ENCODE assay signal across 23 cellular contexts in the genomic region with DNA sequence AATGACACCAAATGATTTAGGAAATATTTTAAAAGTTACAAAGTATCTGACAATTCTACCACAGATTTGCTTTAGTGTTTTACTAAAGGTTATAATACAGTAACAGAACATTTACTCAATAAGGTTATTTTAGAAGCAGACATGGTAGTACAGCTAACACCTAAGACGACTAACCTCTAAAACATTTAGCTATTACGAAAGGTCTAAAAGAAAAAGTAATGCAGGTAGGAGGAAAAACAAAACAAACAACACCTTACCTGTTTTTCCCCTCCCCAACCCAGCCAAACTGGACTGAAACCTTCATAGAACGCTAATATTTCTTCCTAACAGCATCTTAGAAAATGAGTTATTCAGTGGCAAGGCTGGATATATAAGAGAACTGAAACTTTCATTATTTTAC.
DNase-seq lines count a peak whose midpoint lies in the region; ATAC-seq, FAIRE-seq and TF ChIP-seq lines count a peak whose summit lies in the region.
"Had no signal": no experiment of that assay in that cellular context is flagged by ENCODE, and none has a peak within 500 bp of the region (broad histone marks: within the 10 kb centered on the region; RNA-seq: fewer than 3 reads in every experiment).

No MANE protein-coding gene starts in this region.

- no peaks in the 10 kb centered on the region for H3K9me3 Mint-ChIP-seq in MCF 10A (ENCODE audit: unreplicated experiment)
- no peaks in the 10 kb centered on the region for H3K9me3 Mint-ChIP-seq in CD8-positive, alpha-beta T cell
- H3K9me3 Mint-ChIP-seq: CD14-positive monocyte; CD4-positive, alpha-beta memory T cell; GM23338; HFFc6; IgD-negative memory B cell had no signal

- TF ChIP-seq CTCF in MCF 10A (IDR thresholded peaks at IDR 0.05; ENCODE audit: unreplicated experiment) (no peak), mammary epithelial cell (conservative IDR thresholded peaks at IDR 0.05 in 1 of 2, IDR thresholded peaks at IDR 0.05 in 1 of 2; ENCODE audit: extremely low read depth in 1 of 2, insufficient read depth in 1 of 2, low read depth in 1 of 2, low read length in 2 of 2) (no peak), RWPE2 (IDR thresholded peaks at IDR 0.05; ENCODE audit: poor library complexity, severe bottlenecking) (no peak)
- TF ChIP-seq CTCF in CD8-positive, alpha-beta T cell (IDR thresholded peaks at IDR 0.05): no peak

- no peak for DNase-seq in MCF 10A (ENCODE audit: unreplicated experiment)
- no peak for DNase-seq in mammary epithelial cell
- DNase-seq in RWPE2 (ENCODE audit: low spot score): no peak
- no peak for DNase-seq in effector memory CD4-positive, alpha-beta T cell
- DNase-seq in NCI-H226: no peak
- no peak for DNase-seq in CD8-positive, alpha-beta T cell
- DNase-seq: Calu3; CD4-positive, alpha-beta memory T cell; DMS 273 treated with DMSO at 0.1 percent for 48 hours; DMS53; H7; HFFc6 had no signal

- POLR2A ChIA-PET in MCF 10A (lab: Yijun Ruan, JAX): interaction anchor here (0.6 to 1.2 kb wide), 2 partner anchors 109 to 823 kb away, joined by 3 to 5 read pairs; no protein-coding TSS in a partner anchor
- POLR2A ChIA-PET in CD8-positive, alpha-beta T cell (lab: Charles Lee): no interaction called here

- peak; percentile 46; the same call in 1 of the 3 replicates for ATAC-seq in RWPE2 (ENCODE audit: low read depth)
- ATAC-seq in CD8-positive, alpha-beta T cell: no peak
- ATAC-seq: GM23338, HCT116 had no signal

- peaks cover 29% of the 10 kb centered on the region for H3K36me3 Mint-ChIP-seq in MCF 10A (ENCODE audit: insufficient read depth, unreplicated experiment)
- H3K36me3 Mint-ChIP-seq in CD8-positive, alpha-beta T cell: peaks cover 40% of the 10 kb centered on the region

- WGBS in mammary epithelial cell (ENCODE audit: low coverage, missing lambda C conversion rate): 81% methylated on average over 3 of the region's 3 CpGs
- 98% methylated on average over 3 of the region's 3 CpGs for WGBS in urinary bladder

- dilution Hi-C loops in mammary epithelial cell (cut with HindIII; ENCODE audit: low sequenced_read_pairs): no loop called here

- no peak overlapping the region for H3K4me3 ChIP-seq in mammary epithelial cell (replicated peaks in 1 of 3; ENCODE audit: insufficient read depth in 1 of 3, low read depth in 2 of 3, low read length in 3 of 3)
- H3K4me3 ChIP-seq in RWPE2 (ENCODE audit: severe bottlenecking): no peak overlapping the region
- no peak overlapping the region for H3K4me3 ChIP-seq in urinary bladder (ENCODE audit: low read depth, low read length)
- H3K4me3 ChIP-seq in effector memory CD4-positive, alpha-beta T cell (ENCODE audit: insufficient read depth, low read depth, low read length, poor library complexity, severe bottlenecking): no peak overlapping the region
- no peak overlapping the region for H3K4me3 ChIP-seq in CD8-positive, alpha-beta T cell (ENCODE audit: low read depth, low read length)
- H3K4me3 ChIP-seq: BLaER1, GM23338 had no signal

- H3K4me1 ChIP-seq in mammary epithelial cell (ENCODE audit: insufficient read depth, low read length) (peaks cover 4% of the 10 kb centered on the region), RWPE2 (ENCODE audit: insufficient read depth, poor library complexity, severe bottlenecking) (no peaks in the 10 kb centered on the region), urinary bladder (ENCODE audit: insufficient read depth) (no peaks in the 10 kb centered on the region)
- no peaks in the 10 kb centered on the region for H3K4me1 ChIP-seq in effector memory CD4-positive, alpha-beta T cell (ENCODE audit: control insufficient read depth, insufficient read depth, low read length, poor library complexity, severe bottlenecking)
- no peaks in the 10 kb centered on the region for H3K4me1 ChIP-seq in CD8-positive, alpha-beta T cell (ENCODE audit: insufficient read depth, low read length)
- H3K4me1 ChIP-seq: BLaER1 had no signal

- no peaks in the 10 kb centered on the region for H3K79me2 ChIP-seq in mammary epithelial cell (ENCODE audit: insufficient read depth, low read length)

- BruUV-seq in MCF 10A (replicated peaks; lab: Mats Ljungman, UMichigan) (no TSS peak), mammary epithelial cell (replicated peaks; lab: Mats Ljungman, UMichigan) (no TSS peak)

- H3K27ac ChIP-seq in mammary epithelial cell (ENCODE audit: insufficient read depth, low read depth, low read length) (no peak overlapping the region), RWPE2 (ENCODE audit: poor library complexity, severe bottlenecking) (no peak overlapping the region), urinary bladder (ENCODE audit: low read depth) (peak overlapping the region; percentile 38)
- H3K27ac ChIP-seq in effector memory CD4-positive, alpha-beta T cell (ENCODE audit: insufficient read depth, low read length, poor library complexity, severe bottlenecking): no peak overlapping the region
- H3K27ac ChIP-seq in CD8-positive, alpha-beta T cell (ENCODE audit: low read depth, low read length): no peak overlapping the region
- H3K27ac ChIP-seq: 22Rv1, BLaER1 had no signal

- no peak overlapping the region for H3K27ac Mint-ChIP-seq in MCF 10A (ENCODE audit: low read depth, unreplicated experiment)
- no peak overlapping the region for H3K27ac Mint-ChIP-seq in CD8-positive, alpha-beta T cell
- H3K27ac Mint-ChIP-seq: CD14-positive monocyte; CD4-positive, alpha-beta memory T cell; GM23338; HFFc6; IgD-negative memory B cell had no signal

- no peak overlapping the region for H3K4me2 ChIP-seq in mammary epithelial cell (ENCODE audit: insufficient read depth, low read depth, low read length)
- H3K4me2 ChIP-seq: BLaER1, GM23338 had no signal

- H3K27me3 ChIP-seq in mammary epithelial cell (ENCODE audit: insufficient read depth, low read length): no peaks in the 10 kb centered on the region
- no peaks in the 10 kb centered on the region for H3K27me3 ChIP-seq in RWPE2 (ENCODE audit: insufficient read depth, poor library complexity, severe bottlenecking)
- no peaks in the 10 kb centered on the region for H3K27me3 ChIP-seq in effector memory CD4-positive, alpha-beta T cell (replicated peaks; ENCODE audit: control insufficient read depth, insufficient read depth, low read length, poor library complexity, severe bottlenecking)
- H3K27me3 ChIP-seq in CD8-positive, alpha-beta T cell (ENCODE audit: insufficient read depth, low read length): no peaks in the 10 kb centered on the region
- H3K27me3 ChIP-seq: BLaER1 had no signal

- peak overlapping the region; percentile 10 for H3K4me3 Mint-ChIP-seq in MCF 10A (ENCODE audit: unreplicated experiment)
- H3K4me3 Mint-ChIP-seq in CD8-positive, alpha-beta T cell: no peak overlapping the region
- H3K4me3 Mint-ChIP-seq: CD14-positive monocyte; CD4-positive, alpha-beta memory T cell; GM23338; HFFc6; IgD-negative memory B cell had no signal

- peak; percentile 33 for FAIRE-seq in islet of Langerhans (lab: Jason Lieb, UNC)
- FAIRE-seq: GM12891, GM18507, HTR-8/SVneo had no signal

- H3K9me3 ChIP-seq in mammary epithelial cell (replicated peaks; ENCODE audit: insufficient read depth, low read length) (no peaks in the 10 kb centered on the region), RWPE2 (ENCODE audit: severe bottlenecking) (no peaks in the 10 kb centered on the region)
- H3K9me3 ChIP-seq in effector memory CD4-positive, alpha-beta T cell (ENCODE audit: control insufficient read depth, low read length): no peaks in the 10 kb centered on the region
- H3K9me3 ChIP-seq in CD8-positive, alpha-beta T cell (ENCODE audit: low read length): no peaks in the 10 kb centered on the region
- H3K9me3 ChIP-seq: BLaER1 had no signal

- intact Hi-C loops in MCF 10A (cut with micrococcal nuclease): no loop called here
- intact Hi-C loops in mammary epithelial cell (cut with micrococcal nuclease): no loop called here
- intact Hi-C loops in CD8-positive, alpha-beta T cell (cut with DNase I, micrococcal nuclease): no loop called here

- H3K27me3 Mint-ChIP-seq in MCF 10A (ENCODE audit: insufficient read depth, unreplicated experiment): no peaks in the 10 kb centered on the region
- H3K27me3 Mint-ChIP-seq in CD8-positive, alpha-beta T cell (ENCODE audit: low read depth): no peaks in the 10 kb centered on the region
- H3K27me3 Mint-ChIP-seq: CD4-positive, alpha-beta memory T cell; IgD-negative memory B cell had no signal

- no peak overlapping the region for H2AFZ ChIP-seq in mammary epithelial cell (ENCODE audit: low read depth, low read length)
- H2AFZ ChIP-seq: GM23338 had no signal

- H4K20me1 ChIP-seq in mammary epithelial cell (ENCODE audit: insufficient read depth, low read length): no peaks in the 10 kb centered on the region
- H4K20me1 ChIP-seq: BLaER1 had no signal

- no peak overlapping the region for H3K9ac ChIP-seq in mammary epithelial cell (ENCODE audit: insufficient read depth, low read length)
- H3K9ac ChIP-seq: BLaER1 had no signal

- in situ Hi-C loops in mammary epithelial cell (cut with MboI; ENCODE audit: low sequenced_read_pairs in 2 of 2): no loop called here

- H3K36me3 ChIP-seq in mammary epithelial cell (ENCODE audit: insufficient read depth, low read length): peaks cover 4% of the 10 kb centered on the region
- H3K36me3 ChIP-seq in RWPE2 (ENCODE audit: low read depth): peaks cover 26% of the 10 kb centered on the region
- no peaks in the 10 kb centered on the region for H3K36me3 ChIP-seq in urinary bladder (ENCODE audit: insufficient read depth)
- peaks cover 9% of the 10 kb centered on the region for H3K36me3 ChIP-seq in effector memory CD4-positive, alpha-beta T cell (ENCODE audit: control insufficient read depth, insufficient read depth, low read length)
- H3K36me3 ChIP-seq in CD8-positive, alpha-beta T cell (ENCODE audit: insufficient read depth, low read length): peaks cover 5% of the 10 kb centered on the region

- no peaks in the 10 kb centered on the region for H3K4me1 Mint-ChIP-seq in MCF 10A (ENCODE audit: insufficient read depth, unreplicated experiment)
- H3K4me1 Mint-ChIP-seq in CD8-positive, alpha-beta T cell (ENCODE audit: low read depth): no peaks in the 10 kb centered on the region
- H3K4me1 Mint-ChIP-seq: CD4-positive, alpha-beta memory T cell; GM23338 had no signal

- CTCF ChIA-PET in MCF 10A (lab: Yijun Ruan, JAX): no interaction called here
- CTCF ChIA-PET in mammary epithelial cell (lab: Charles Lee; ENCODE audit: low non-redundant PET): no interaction called here
- CTCF ChIA-PET in CD8-positive, alpha-beta T cell (lab: Charles Lee): no interaction called here
